ENCODE assay signal across 22 cellular contexts in the genomic region with DNA sequence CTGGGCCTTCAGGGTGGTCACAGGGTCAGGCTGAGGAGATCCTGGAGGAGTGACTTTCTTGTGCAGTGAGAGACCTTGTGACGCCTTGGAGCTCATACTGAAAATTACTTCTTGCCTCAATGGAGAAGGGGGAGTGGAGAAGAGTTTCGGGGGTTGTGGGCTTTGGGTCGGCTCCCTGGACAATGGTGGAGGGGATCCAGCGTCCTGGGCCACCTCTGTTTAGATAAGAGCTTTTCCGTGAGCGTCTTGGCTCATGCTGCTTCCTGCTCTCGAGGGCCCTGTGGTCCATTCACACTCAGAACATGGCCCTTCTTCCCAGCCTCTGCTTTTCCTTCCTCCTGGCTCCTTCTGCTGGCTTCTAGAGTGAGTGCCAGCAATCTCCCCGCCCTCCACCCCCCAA.
DNase-seq lines count a peak whose midpoint lies in the region; ATAC-seq, FAIRE-seq and TF ChIP-seq lines count a peak whose summit lies in the region.
"Had no signal": no experiment of that assay in that cellular context is flagged by ENCODE, and none has a peak within 500 bp of the region (broad histone marks: within the 10 kb centered on the region; RNA-seq: fewer than 3 reads in every experiment).

No MANE protein-coding gene starts in this region.

- DNase-seq in adrenal gland, result peak in 5 of 7 donors; percentile 15 to 70 (median 40)
- peak; percentile 82 for DNase-seq in endothelial cell of umbilical vein (ENCODE audit: low read depth, low spot score)
- no peak for DNase-seq in lower lobe of right lung
- DNase-seq in upper lobe of left lung, result peak in 1 of 2 donors; percentile 36
- no peak for DNase-seq in stimulated activated naive CD8-positive, alpha-beta T cell treated with anti-CD3 and anti-CD28 coated beads, Interleukin-15, amount 100 ng/mL, for 72 hours
- DNase-seq in NCI-H524 treated with DMSO at 0.1 percent for 48 hours (lab: John Stamatoyannopoulos, UW), result no peak
- no peak for DNase-seq in Calu3
- DNase-seq: activated B cell treated with CpG ODN at 0.5 μM for 24 hours; activated naive CD4-positive, alpha-beta T cell; activated T-cell treated with anti-CD3 and anti-CD28 coated beads, Interleukin-2, amount 50 U/mL, for 72 hours; effector CD4-positive, alpha-beta T cell; erythroblast; HFFc6; NCI-H1092; NCI-H187; NCI-H526; spleen had no signal

- H3K27ac Mint-ChIP-seq in stimulated activated naive CD8-positive, alpha-beta T cell treated with anti-CD3 and anti-CD28 coated beads, Interleukin-15, amount 100 ng/mL, for 72 hours, result no peak overlapping the region
- no peak overlapping the region for H3K27ac Mint-ChIP-seq in Calu3 (ENCODE audit: unreplicated experiment)
- H3K27ac Mint-ChIP-seq: activated B cell treated with CpG ODN at 0.5 μM for 24 hours; brain; HFFc6; natural killer cell treated with Interleukin-12 subunit alpha and Interleukin-12 subunit beta and Interleukin-15 and Interleukin-18, amount 100 ng/mL, for 72 hours; type B pancreatic cell had no signal

- H3K79me2 ChIP-seq in endothelial cell of umbilical vein (ENCODE audit: control insufficient read depth, insufficient read depth, low read length), result peaks cover 11% of the 10 kb centered on the region

- no peak overlapping the region for H3K4me3 ChIP-seq in adrenal gland
- H3K4me3 ChIP-seq in endothelial cell of umbilical vein (replicated peaks in 1 of 3; ENCODE audit: insufficient read depth in 1 of 3, low read depth in 1 of 3, low read length in 3 of 3), result no peak overlapping the region
- H3K4me3 ChIP-seq in lower lobe of right lung, result no peak overlapping the region
- no peak overlapping the region for H3K4me3 ChIP-seq in upper lobe of left lung
- H3K4me3 ChIP-seq: BLaER1 treated with 17β-estradiol and CSF1 and Interleukin-3, amounts not matched to agents 10 nM and 100 nM; spleen had no signal

- H3K9ac ChIP-seq in endothelial cell of umbilical vein (replicated peaks; ENCODE audit: extremely low read depth, insufficient read depth, low read length), result no peak overlapping the region
- H3K9ac ChIP-seq: BLaER1 treated with 17β-estradiol and CSF1 and Interleukin-3, amounts not matched to agents 10 nM and 100 nM had no signal

- dilution Hi-C loops in endothelial cell of umbilical vein (cut with MboI; ENCODE audit: extremely low pct_ligation_motif_present, low sequenced_read_pairs), result no loop called here

- no peaks in the 10 kb centered on the region for H3K27me3 ChIP-seq in adrenal gland
- no peaks in the 10 kb centered on the region for H3K27me3 ChIP-seq in endothelial cell of umbilical vein (ENCODE audit: control insufficient read depth in 2 of 2, insufficient read depth in 2 of 2, low read length in 2 of 2)
- H3K27me3 ChIP-seq in lower lobe of right lung (ENCODE audit: low read depth), result no peaks in the 10 kb centered on the region
- H3K27me3 ChIP-seq in upper lobe of left lung, result no peaks in the 10 kb centered on the region
- H3K27me3 ChIP-seq: BLaER1 treated with 17β-estradiol and CSF1 and Interleukin-3, amounts not matched to agents 10 nM and 100 nM; spleen had no signal

- no peaks in the 10 kb centered on the region for H3K9me3 Mint-ChIP-seq in stimulated activated naive CD8-positive, alpha-beta T cell treated with anti-CD3 and anti-CD28 coated beads, Interleukin-15, amount 100 ng/mL, for 72 hours
- no peaks in the 10 kb centered on the region for H3K9me3 Mint-ChIP-seq in Calu3 (ENCODE audit: low read depth, unreplicated experiment)
- H3K9me3 Mint-ChIP-seq: activated B cell treated with CpG ODN at 0.5 μM for 24 hours; activated T-cell treated with anti-CD3 and anti-CD28 coated beads, Interleukin-2, amount 50 U/mL, for 72 hours; brain; HFFc6; natural killer cell treated with Interleukin-12 subunit alpha and Interleukin-12 subunit beta and Interleukin-15 and Interleukin-18, amount 100 ng/mL, for 72 hours; type B pancreatic cell had no signal

- POLR2A ChIA-PET in endothelial cell of umbilical vein (lab: Charles Lee), result interaction anchor here (0.6 to 0.9 kb wide), 3 partner anchors 15 to 33 kb away, joined by 3 to 5 read pairs (median 3); no protein-coding TSS in a partner anchor

- H3K27me3 Mint-ChIP-seq in stimulated activated naive CD8-positive, alpha-beta T cell treated with anti-CD3 and anti-CD28 coated beads, Interleukin-15, amount 100 ng/mL, for 72 hours, result peaks cover 13% of the 10 kb centered on the region
- H3K27me3 Mint-ChIP-seq in Calu3 (ENCODE audit: unreplicated experiment), result peaks cover 12% of the 10 kb centered on the region
- H3K27me3 Mint-ChIP-seq: activated B cell treated with CpG ODN at 0.5 μM for 24 hours had no signal

- no peak for TF ChIP-seq CTCF in adrenal gland (IDR thresholded peaks at IDR 0.05)
- no peak for TF ChIP-seq CTCF in endothelial cell of umbilical vein (IDR thresholded peaks at IDR 0.05; ENCODE audit: extremely low read depth in 1 of 2, insufficient read depth in 1 of 2, low read depth in 1 of 2, low read length in 2 of 2)
- TF ChIP-seq CTCF in lower lobe of right lung (IDR thresholded peaks at IDR 0.05), result no peak
- no peak for TF ChIP-seq CTCF in upper lobe of left lung (IDR thresholded peaks at IDR 0.05)
- no peak for TF ChIP-seq CTCF in Calu3 (IDR thresholded peaks at IDR 0.05; ENCODE audit: unreplicated experiment)

- peak; percentile 69 for FAIRE-seq in endothelial cell of umbilical vein (lab: Jason Lieb, UNC)

- H4K20me1 ChIP-seq in endothelial cell of umbilical vein (replicated peaks; ENCODE audit: control insufficient read depth, extremely low read depth, insufficient read depth, low read length), result no peaks in the 10 kb centered on the region

- H3K27ac ChIP-seq in adrenal gland (peak overlapping the region in 1 of 5 donors; percentile 44), endothelial cell of umbilical vein (ENCODE audit: insufficient read depth, low read depth, low read length) (peak overlapping the region; percentile 97), lower lobe of right lung (peak overlapping the region; percentile 39), upper lobe of left lung (peak overlapping the region; percentile 22 to 59 (median 48))
- H3K27ac ChIP-seq: BLaER1 treated with 17β-estradiol and CSF1 and Interleukin-3, amounts not matched to agents 10 nM and 100 nM had no signal

- H3K36me3 ChIP-seq in adrenal gland (replicated peaks in 1 of 2) (no peaks in the 10 kb centered on the region), endothelial cell of umbilical vein (ENCODE audit: control insufficient read depth in 2 of 2, extremely low read depth in 1 of 2, insufficient read depth in 2 of 2, low read length in 2 of 2) (no peaks in the 10 kb centered on the region), lower lobe of right lung (no peaks in the 10 kb centered on the region), upper lobe of left lung (no peaks in the 10 kb centered on the region)
- H3K36me3 ChIP-seq: spleen had no signal

- H3K4me1 Mint-ChIP-seq in stimulated activated naive CD8-positive, alpha-beta T cell treated with anti-CD3 and anti-CD28 coated beads, Interleukin-15, amount 100 ng/mL, for 72 hours, result peaks cover 23% of the 10 kb centered on the region
- no peaks in the 10 kb centered on the region for H3K4me1 Mint-ChIP-seq in Calu3 (ENCODE audit: low read depth, unreplicated experiment)

- no peak overlapping the region for H3K4me3 Mint-ChIP-seq in stimulated activated naive CD8-positive, alpha-beta T cell treated with anti-CD3 and anti-CD28 coated beads, Interleukin-15, amount 100 ng/mL, for 72 hours
- no peak overlapping the region for H3K4me3 Mint-ChIP-seq in Calu3 (ENCODE audit: low read depth, unreplicated experiment)
- H3K4me3 Mint-ChIP-seq: activated B cell treated with CpG ODN at 0.5 μM for 24 hours; activated T-cell treated with anti-CD3 and anti-CD28 coated beads, Interleukin-2, amount 50 U/mL, for 72 hours; brain; HFFc6; natural killer cell treated with Interleukin-12 subunit alpha and Interleukin-12 subunit beta and Interleukin-15 and Interleukin-18, amount 100 ng/mL, for 72 hours; type B pancreatic cell had no signal

- H2AFZ ChIP-seq in endothelial cell of umbilical vein (ENCODE audit: low read depth, low read length), result no peak overlapping the region

- BruUV-seq in endothelial cell of umbilical vein (replicated peaks; lab: Mats Ljungman, UMichigan), result no TSS peak
- no TSS peak for BruUV-seq in Calu3 (replicated peaks; lab: Mats Ljungman, UMichigan)

- H3K9me3 ChIP-seq in adrenal gland (replicated peaks in 1 of 3) (no peaks in the 10 kb centered on the region), endothelial cell of umbilical vein (replicated peaks; ENCODE audit: control insufficient read depth, insufficient read depth, low read length) (no peaks in the 10 kb centered on the region), lower lobe of right lung (no peaks in the 10 kb centered on the region), upper lobe of left lung (no peaks in the 10 kb centered on the region)
- H3K9me3 ChIP-seq: spleen had no signal

- CTCF ChIA-PET in endothelial cell of umbilical vein (lab: Charles Lee), result interaction anchor here (1.3 kb wide), 1 partner anchor 155 kb away, joined by 4 read pairs; no protein-coding TSS in a partner anchor
- CTCF ChIA-PET in Calu3 (lab: Charles Lee), result no interaction called here

- H3K9me1 ChIP-seq in endothelial cell of umbilical vein (replicated peaks; ENCODE audit: control insufficient read depth, extremely low read depth, insufficient read depth, low read length), result no peaks in the 10 kb centered on the region

- no peaks in the 10 kb centered on the region for H3K36me3 Mint-ChIP-seq in Calu3 (ENCODE audit: insufficient read depth, unreplicated experiment)
- H3K36me3 Mint-ChIP-seq: brain; natural killer cell treated with Interleukin-12 subunit alpha and Interleukin-12 subunit beta and Interleukin-15 and Interleukin-18, amount 100 ng/mL, for 72 hours; type B pancreatic cell had no signal

- TF ChIP-seq EP300 in upper lobe of left lung (IDR thresholded peaks at IDR 0.05), result no peak

- ATAC-seq in lower lobe of right lung (peak; percentile 26 to 28), upper lobe of left lung (ENCODE audit: low FRiP score in 2 of 2) (peak in 1 of 2 donors; percentile 16)
- ATAC-seq in stimulated activated naive CD8-positive, alpha-beta T cell treated with anti-CD3 and anti-CD28 coated beads, Interleukin-15, amount 100 ng/mL, for 72 hours, result no peak
- ATAC-seq: activated T-cell treated with anti-CD3 and anti-CD28 coated beads, Interleukin-2, amount 50 U/mL, for 72 hours; natural killer cell treated with Interleukin-12 subunit alpha and Interleukin-12 subunit beta and Interleukin-15 and Interleukin-18, amount 100 ng/mL, for 72 hours; Panc1 had no signal

- intact Hi-C loops in adrenal gland (cut with DNase I) (no loop called here), endothelial cell of umbilical vein (cut with micrococcal nuclease) (no loop called here), lower lobe of right lung (cut with DNase I) (no loop called here), Calu3 (cut with micrococcal nuclease; ENCODE audit: unreplicated experiment) (no loop called here)

- H3K4me2 ChIP-seq in endothelial cell of umbilical vein (ENCODE audit: insufficient read depth, low read length), result no peak overlapping the region
- H3K4me2 ChIP-seq: BLaER1 treated with 17β-estradiol and CSF1 and Interleukin-3, amounts not matched to agents 10 nM and 100 nM had no signal

- WGBS in adrenal gland, 4 donors, result 66 to 82% (median 71%) methylated on average over 8 of the region's 8 CpGs
- WGBS in upper lobe of left lung, 2 donors, result 46 to 52% methylated on average over 8 of the region's 8 CpGs

- TF ChIP-seq POLR2A in adrenal gland (IDR thresholded peaks at IDR 0.05), result no peak
- TF ChIP-seq POLR2A in endothelial cell of umbilical vein (IDR thresholded peaks at IDR 0.05; ENCODE audit: low read depth, low read length), result no peak
- TF ChIP-seq POLR2A in upper lobe of left lung (IDR thresholded peaks at IDR 0.05), result no peak

- H3K4me1 ChIP-seq in adrenal gland (replicated peaks in 1 of 2) (peaks cover 0 to 4% of the 10 kb centered on the region in 2 donors), endothelial cell of umbilical vein (ENCODE audit: control insufficient read depth, extremely low read depth, insufficient read depth, low read length) (peaks cover 52% of the 10 kb centered on the region), lower lobe of right lung (peaks cover 24% of the 10 kb centered on the region), upper lobe of left lung (peaks cover 14 to 37% (median 29%) of the 10 kb centered on the region in 4 donors)

Comparison
In these comparisons a context has a peak if more than half of its experiments do, and no peak if none do; other contexts are left out.
1. DNase-seq: peak in adrenal gland (5 of 7) and endothelial cell of umbilical vein (single experiment); none in lower lobe of right lung (single experiment), stimulated activated naive CD8-positive, alpha-beta T cell treated with anti-CD3 and anti-CD28 coated beads, Interleukin-15, amount 100 ng/mL, for 72 hours (0 of 2), NCI-H524 treated with DMSO at 0.1 percent for 48 hours (single experiment) and Calu3 (single experiment).